In genomic region chr1:248759644-248760043, GRCh38 we compare ENCODE assay signal across 39 cellular contexts. TPM values are rescaled to one million over a fixed set of nuclear protein-coding genes. Genes with fewer than 3 reads are reported as not detected.
"Had no signal": no experiment of that assay in that cellular context is flagged by ENCODE, and none has a peak within 500 bp of the region (broad histone marks: within the 10 kb centered on the region; RNA-seq: fewer than 3 reads in every experiment).

No MANE protein-coding gene starts in this region.

- H3K27me3 Mint-ChIP-seq: activated CD4-positive, alpha-beta memory T cell treated with anti-CD3 and anti-CD28 coated beads, Interleukin-2, amount 10 ng/mL, durations not matched to agents 7 days and 5 days; activated CD4-positive, alpha-beta T cell treated with anti-CD3 and anti-CD28 coated beads, Interleukin-2, amount 10 ng/mL, durations not matched to agents 7 days and 5 days; activated CD8-positive, alpha-beta memory T cell treated with anti-CD3 and anti-CD28 coated beads, Interleukin-2, amount 10 ng/mL, durations not matched to agents 7 days and 5 days; activated naive CD4-positive, alpha-beta T cell treated with anti-CD3 and anti-CD28 coated beads, Interleukin-2, amount 10 ng/mL, durations not matched to agents 7 days and 5 days had no signal

- H3K4me1 ChIP-seq: ascending aorta had no signal

- H3K4me1 Mint-ChIP-seq: activated CD4-positive, alpha-beta memory T cell treated with anti-CD3 and anti-CD28 coated beads, Interleukin-2, amount 10 ng/mL, durations not matched to agents 7 days and 5 days; activated CD4-positive, alpha-beta T cell treated with anti-CD3 and anti-CD28 coated beads for 36 hours; activated CD4-positive, alpha-beta T cell treated with anti-CD3 and anti-CD28 coated beads, Interleukin-2, amount 10 ng/mL, durations not matched to agents 7 days and 5 days; activated CD8-positive, alpha-beta memory T cell treated with anti-CD3 and anti-CD28 coated beads, Interleukin-2, amount 10 ng/mL, durations not matched to agents 7 days and 5 days; activated naive CD4-positive, alpha-beta T cell treated with anti-CD3 and anti-CD28 coated beads, Interleukin-2, amount 10 ng/mL, durations not matched to agents 7 days and 5 days; activated naive CD4-positive, alpha-beta T cell treated with anti-CD3 and anti-CD28 coated beads, Interleukin-2, amount 50 U/mL, for 24 hours; activated naive CD8-positive, alpha-beta T cell treated with anti-CD3 and anti-CD28 coated beads, Interleukin-2, amount 10 ng/mL, durations not matched to agents 7 days and 5 days; activated naive CD8-positive, alpha-beta T cell treated with anti-CD3 and anti-CD28 coated beads, Interleukin-2, amount 50 U/mL, for 24 hours; brain; central memory CD8-positive, alpha-beta T cell; WTC11 had no signal

- H3K4me3 ChIP-seq: ascending aorta, cardiac muscle cell had no signal

- H3K27me3 ChIP-seq: ascending aorta, cardiac muscle cell had no signal

- DNase-seq: activated CD4-positive, alpha-beta memory T cell treated with anti-CD3 and anti-CD28 coated beads, Interleukin-2, amount 10 ng/mL, durations not matched to agents 7 days and 5 days; activated CD4-positive, alpha-beta T cell treated with anti-CD3 and anti-CD28 coated beads for 1 hour; activated CD4-positive, alpha-beta T cell treated with anti-CD3 and anti-CD28 coated beads for 36 hours; activated CD4-positive, alpha-beta T cell treated with anti-CD3 and anti-CD28 coated beads for 48 hours; activated CD4-positive, alpha-beta T cell treated with anti-CD3 and anti-CD28 coated beads, Interleukin-2, amount 10 ng/mL, durations not matched to agents 7 days and 5 days; activated CD4-positive, alpha-beta T cell treated with anti-CD3 and anti-CD28 coated beads, Interleukin-2, amount 50 U/mL, for 48 hours; activated CD4-positive, CD25-positive, alpha-beta regulatory T cell; activated CD8-positive, alpha-beta memory T cell treated with anti-CD3 and anti-CD28 coated beads for 24 hours; activated CD8-positive, alpha-beta memory T cell treated with anti-CD3 and anti-CD28 coated beads, Interleukin-2, amount 10 ng/mL, durations not matched to agents 7 days and 5 days; activated CD8-positive, alpha-beta memory T cell treated with anti-CD3 and anti-CD28 coated beads, Interleukin-2, amount 50 U/mL, for 48 hours; activated CD8-positive, alpha-beta T cell treated with anti-CD3 and anti-CD28 coated beads, Interleukin-2, amount 10 ng/mL, durations not matched to agents 7 days and 5 days; activated effector memory CD4-positive, alpha-beta T cell treated with Interleukin-2 at 50 U/mL for 16 hours; activated gamma-delta T cell; activated naive CD4-positive, alpha-beta T cell treated with anti-CD3 and anti-CD28 coated beads, Interleukin-2, amount 10 ng/mL, durations not matched to agents 7 days and 5 days; activated naive CD4-positive, alpha-beta T cell treated with Interleukin-2 at 50 U/mL for 16 hours; activated naive CD8-positive, alpha-beta T cell treated with anti-CD3 and anti-CD28 coated beads, Interleukin-2, amount 10 ng/mL, durations not matched to agents 7 days and 5 days; activated naive CD8-positive, alpha-beta T cell treated with anti-CD3 and anti-CD28 coated beads, Interleukin-2, amount 50 U/mL, for 24 hours; activated T-cell treated with anti-CD3 and anti-CD28 coated beads, Interleukin-2, amount 50 U/mL, for 24 hours; activated T-cell treated with anti-CD3 and anti-CD28 coated beads, Interleukin-2, amount 50 U/mL, for 48 hours; amygdala; anterior cingulate cortex; caudate nucleus; cerebellar nuclear complex; T-helper 1 cell; T-helper 2 cell; T-helper 9 cell; WERI-Rb-1 had no signal

- H3K4me3 Mint-ChIP-seq: activated CD4-positive, alpha-beta memory T cell treated with anti-CD3 and anti-CD28 coated beads, Interleukin-2, amount 10 ng/mL, durations not matched to agents 7 days and 5 days; activated CD4-positive, alpha-beta T cell treated with anti-CD3 and anti-CD28 coated beads for 36 hours; activated CD4-positive, alpha-beta T cell treated with anti-CD3 and anti-CD28 coated beads, Interleukin-2, amount 10 ng/mL, durations not matched to agents 7 days and 5 days; activated CD8-positive, alpha-beta memory T cell treated with anti-CD3 and anti-CD28 coated beads, Interleukin-2, amount 10 ng/mL, durations not matched to agents 7 days and 5 days; activated CD8-positive, alpha-beta T cell treated with anti-CD3 and anti-CD28 coated beads, Interleukin-2, amount 10 ng/mL, durations not matched to agents 7 days and 5 days; activated naive CD4-positive, alpha-beta T cell treated with anti-CD3 and anti-CD28 coated beads, Interleukin-2, amount 10 ng/mL, durations not matched to agents 7 days and 5 days; activated naive CD4-positive, alpha-beta T cell treated with anti-CD3 and anti-CD28 coated beads, Interleukin-2, amount 50 U/mL, for 24 hours; activated naive CD8-positive, alpha-beta T cell; activated naive CD8-positive, alpha-beta T cell treated with anti-CD3 and anti-CD28 coated beads, Interleukin-2, amount 10 ng/mL, durations not matched to agents 7 days and 5 days; activated naive CD8-positive, alpha-beta T cell treated with anti-CD3 and anti-CD28 coated beads, Interleukin-2, amount 50 U/mL, for 24 hours; activated T-cell treated with anti-CD3 and anti-CD28 coated beads, Interleukin-2, amount 50 U/mL, for 24 hours; brain; central memory CD8-positive, alpha-beta T cell; T-helper 1 cell treated with Interleukin-12 subunit alpha and Interleukin-12 subunit beta and Interleukin-4 antibody, amounts not matched to agents 30 μg/mL and 1 μg/mL, for 36 hours; T-helper 2 cell treated with Interferon-gamma antibody and Interleukin-4, amounts not matched to agents 5 μg/mL and 100 μg/mL, for 36 hours; WTC11 had no signal

- H3K36me3 Mint-ChIP-seq: activated CD8-positive, alpha-beta memory T cell treated with anti-CD3 and anti-CD28 coated beads, Interleukin-2, amount 10 ng/mL, durations not matched to agents 7 days and 5 days; activated naive CD4-positive, alpha-beta T cell treated with anti-CD3 and anti-CD28 coated beads, Interleukin-2, amount 10 ng/mL, durations not matched to agents 7 days and 5 days; activated naive CD8-positive, alpha-beta T cell treated with anti-CD3 and anti-CD28 coated beads, Interleukin-2, amount 10 ng/mL, durations not matched to agents 7 days and 5 days; brain had no signal

- H3K9me3 Mint-ChIP-seq: activated T-helper 2 cell treated with anti-CD3 and anti-CD28 coated beads, Interferon-gamma antibody, Interleukin-2, Interleukin-4, amounts not matched to agents 10 μg/mL and 5 μg/mL and 100 μg/mL, durations not matched to agents 14 hours and 24 hours and 36 hours; T-helper 1 cell treated with Interleukin-12 subunit alpha and Interleukin-12 subunit beta and Interleukin-4 antibody, amounts not matched to agents 30 μg/mL and 1 μg/mL, for 36 hours; T-helper 2 cell treated with Interferon-gamma antibody and Interleukin-4, amounts not matched to agents 5 μg/mL and 100 μg/mL, for 36 hours had no signal

- H3K36me3 ChIP-seq: ascending aorta, cardiac muscle cell, WERI-Rb-1 had no signal

- H3K9me3 ChIP-seq: ascending aorta had no signal

- H3K27ac Mint-ChIP-seq: activated CD4-positive, alpha-beta memory T cell treated with anti-CD3 and anti-CD28 coated beads, Interleukin-2, amount 10 ng/mL, durations not matched to agents 7 days and 5 days; activated CD4-positive, alpha-beta T cell treated with anti-CD3 and anti-CD28 coated beads for 36 hours; activated CD4-positive, alpha-beta T cell treated with anti-CD3 and anti-CD28 coated beads, Interleukin-2, amount 10 ng/mL, durations not matched to agents 7 days and 5 days; activated CD8-positive, alpha-beta memory T cell treated with anti-CD3 and anti-CD28 coated beads, Interleukin-2, amount 10 ng/mL, durations not matched to agents 7 days and 5 days; activated CD8-positive, alpha-beta T cell treated with anti-CD3 and anti-CD28 coated beads, Interleukin-2, amount 10 ng/mL, durations not matched to agents 7 days and 5 days; activated naive CD4-positive, alpha-beta T cell treated with anti-CD3 and anti-CD28 coated beads, Interleukin-2, amount 10 ng/mL, durations not matched to agents 7 days and 5 days; activated naive CD4-positive, alpha-beta T cell treated with anti-CD3 and anti-CD28 coated beads, Interleukin-2, amount 50 U/mL, for 24 hours; activated naive CD8-positive, alpha-beta T cell; activated naive CD8-positive, alpha-beta T cell treated with anti-CD3 and anti-CD28 coated beads, Interleukin-2, amount 10 ng/mL, durations not matched to agents 7 days and 5 days; activated naive CD8-positive, alpha-beta T cell treated with anti-CD3 and anti-CD28 coated beads, Interleukin-2, amount 50 U/mL, for 24 hours; activated T-cell treated with anti-CD3 and anti-CD28 coated beads, Interleukin-2, amount 50 U/mL, for 24 hours; activated T-helper 2 cell treated with anti-CD3 and anti-CD28 coated beads, Interferon-gamma antibody, Interleukin-2, Interleukin-4, amounts not matched to agents 10 μg/mL and 5 μg/mL and 100 μg/mL, durations not matched to agents 14 hours and 24 hours and 36 hours; brain; T-helper 1 cell treated with Interleukin-12 subunit alpha and Interleukin-12 subunit beta and Interleukin-4 antibody, amounts not matched to agents 30 μg/mL and 1 μg/mL, for 36 hours; T-helper 2 cell treated with Interferon-gamma antibody and Interleukin-4, amounts not matched to agents 5 μg/mL and 100 μg/mL, for 36 hours; WTC11 had no signal

- ATAC-seq: activated CD4-positive, alpha-beta T cell treated with anti-CD3 and anti-CD28 coated beads for 36 hours; activated CD4-positive, CD25-positive, alpha-beta regulatory T cell treated with anti-CD3 and anti-CD28 coated beads, Interleukin-2, amount 50 U/mL, for 24 hours; activated CD8-positive, alpha-beta memory T cell treated with anti-CD3 and anti-CD28 coated beads, Interleukin-2, amount 10 ng/mL, durations not matched to agents 7 days and 5 days; activated CD8-positive, alpha-beta T cell treated with anti-CD3 and anti-CD28 coated beads, Interleukin-2, amount 10 ng/mL, durations not matched to agents 7 days and 5 days; activated naive CD8-positive, alpha-beta T cell treated with anti-CD3 and anti-CD28 coated beads, Interleukin-2, amount 50 U/mL, for 24 hours; WTC11 had no signal

- H3K27ac ChIP-seq: ascending aorta, cardiac muscle cell, WERI-Rb-1 had no signal

RNA-seq across cellular contexts. Expression of gene LYPD8, which starts 4.1 kb away (rescaled TPM):
- total RNA-seq: activated CD4-positive, alpha-beta memory T cell treated with anti-CD3 and anti-CD28 coated beads, Interleukin-2, amount 10 ng/mL, durations not matched to agents 7 days and 5 days; activated CD4-positive, alpha-beta T cell treated with anti-CD3 and anti-CD28 coated beads for 36 hours; activated CD4-positive, alpha-beta T cell treated with anti-CD3 and anti-CD28 coated beads, Interleukin-2, amount 10 ng/mL, durations not matched to agents 7 days and 5 days; activated CD8-positive, alpha-beta memory T cell treated with anti-CD3 and anti-CD28 coated beads, Interleukin-2, amount 10 ng/mL, durations not matched to agents 7 days and 5 days; activated CD8-positive, alpha-beta T cell treated with anti-CD3 and anti-CD28 coated beads, Interleukin-2, amount 10 ng/mL, durations not matched to agents 7 days and 5 days; activated naive CD8-positive, alpha-beta T cell treated with anti-CD3 and anti-CD28 coated beads, Interleukin-2, amount 10 ng/mL, durations not matched to agents 7 days and 5 days; activated T-helper 2 cell treated with anti-CD3 and anti-CD28 coated beads, Interferon-gamma antibody, Interleukin-2, Interleukin-4, amounts not matched to agents 10 μg/mL and 5 μg/mL and 100 μg/mL, durations not matched to agents 14 hours and 24 hours and 36 hours; ascending aorta; bronchial epithelial cell; cardiac muscle cell; WTC11 had no signal

RNA-seq across cellular contexts. Expression of gene OR14I1, which starts 57.1 kb away (rescaled TPM):
- total RNA-seq: activated CD4-positive, alpha-beta memory T cell treated with anti-CD3 and anti-CD28 coated beads, Interleukin-2, amount 10 ng/mL, durations not matched to agents 7 days and 5 days; activated CD4-positive, alpha-beta T cell treated with anti-CD3 and anti-CD28 coated beads for 36 hours; activated CD4-positive, alpha-beta T cell treated with anti-CD3 and anti-CD28 coated beads, Interleukin-2, amount 10 ng/mL, durations not matched to agents 7 days and 5 days; activated CD8-positive, alpha-beta memory T cell treated with anti-CD3 and anti-CD28 coated beads, Interleukin-2, amount 10 ng/mL, durations not matched to agents 7 days and 5 days; activated CD8-positive, alpha-beta T cell treated with anti-CD3 and anti-CD28 coated beads, Interleukin-2, amount 10 ng/mL, durations not matched to agents 7 days and 5 days; activated naive CD8-positive, alpha-beta T cell treated with anti-CD3 and anti-CD28 coated beads, Interleukin-2, amount 10 ng/mL, durations not matched to agents 7 days and 5 days; activated T-helper 2 cell treated with anti-CD3 and anti-CD28 coated beads, Interferon-gamma antibody, Interleukin-2, Interleukin-4, amounts not matched to agents 10 μg/mL and 5 μg/mL and 100 μg/mL, durations not matched to agents 14 hours and 24 hours and 36 hours; ascending aorta; bronchial epithelial cell; cardiac muscle cell; WTC11 had no signal
